Comparison of ENCODE assay signal across 21 cellular contexts in the genomic region with DNA sequence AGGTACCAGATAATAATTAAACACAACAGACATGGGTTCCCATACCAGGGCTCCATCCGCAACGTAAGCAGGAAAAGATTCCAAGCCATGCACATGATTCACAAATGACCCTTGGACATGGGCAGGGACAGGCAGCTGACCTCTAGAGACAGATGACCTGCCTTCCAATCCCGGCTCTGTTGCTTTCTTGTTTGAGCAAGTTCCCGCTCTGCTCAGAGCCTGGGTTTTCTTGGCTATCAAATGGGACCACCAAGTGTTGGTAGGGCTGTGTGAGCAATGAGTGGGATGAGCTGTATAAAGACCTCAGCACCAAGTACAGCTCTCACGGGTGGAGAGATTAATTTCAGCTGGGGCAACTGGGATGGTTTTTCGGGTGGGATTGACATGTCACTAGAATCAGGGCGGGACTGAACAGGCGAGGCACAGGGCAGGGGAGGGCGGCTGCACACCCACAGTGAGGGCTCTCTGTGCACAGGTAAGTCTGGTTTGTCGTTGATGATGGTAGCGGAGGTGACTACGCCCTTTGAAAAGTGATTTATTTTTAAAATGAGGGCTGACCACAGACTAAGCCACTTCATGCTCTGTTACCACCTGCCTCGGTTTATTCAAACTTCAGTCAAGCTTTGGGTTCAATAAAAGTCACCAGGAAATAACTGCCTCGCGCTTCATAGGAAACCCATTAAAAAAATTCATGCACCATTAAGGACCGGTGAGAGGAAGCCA. TPM values are rescaled to one million over a fixed set of nuclear protein-coding genes. Genes with fewer than 3 reads are reported as not detected.
DNase-seq lines count a peak whose midpoint lies in the region; ATAC-seq lines count a peak whose summit lies in the region.
"Had no signal": no experiment of that assay in that cellular context is flagged by ENCODE, and none has a peak within 500 bp of the region (broad histone marks: within the 10 kb centered on the region; RNA-seq: fewer than 3 reads in every experiment).

No MANE protein-coding gene starts in this region.

- peak; percentile 72 for ATAC-seq in esophagus mucosa
- ATAC-seq in HG03045 (IDR thresholded peaks at IDR 0.05; ENCODE audit: unreplicated experiment), result no peak
- ATAC-seq: natural killer cell treated with Interleukin-12 subunit alpha and Interleukin-12 subunit beta and Interleukin-15 and Interleukin-18, amount 100 ng/mL, for 72 hours; stimulated activated naive CD8-positive, alpha-beta T cell treated with anti-CD3 and anti-CD28 coated beads, Interleukin-15, Interleukin-2, amounts not matched to agents 100 U/mL and 50 U/mL, for 24 hours had no signal

- no peaks in the 10 kb centered on the region for H3K27me3 ChIP-seq in BLaER1 treated with 17β-estradiol and CSF1 and Interleukin-3, amounts not matched to agents 10 nM and 100 nM

- H3K27ac Mint-ChIP-seq in IgD-negative memory B cell, result peak overlapping the region in 2 of 3 donors; percentile 28 to 40
- H3K27ac Mint-ChIP-seq: activated naive CD8-positive, alpha-beta T cell treated with anti-CD3 and anti-CD28 coated beads, Interleukin-2, amount 10 ng/mL, durations not matched to agents 7 days and 5 days; progenitor cell of endocrine pancreas had no signal

- no peak overlapping the region for H3K4me3 ChIP-seq in BLaER1 treated with 17β-estradiol and CSF1 and Interleukin-3, amounts not matched to agents 10 nM and 100 nM

- peaks cover 28% of the 10 kb centered on the region for H3K27me3 Mint-ChIP-seq in IgD-negative memory B cell
- H3K27me3 Mint-ChIP-seq: progenitor cell of endocrine pancreas had no signal

- peaks cover 3 to 18% (median 17%) of the 10 kb centered on the region in 3 donors for H3K4me1 Mint-ChIP-seq in IgD-negative memory B cell

- no peak overlapping the region for H3K4me3 Mint-ChIP-seq in IgD-negative memory B cell
- H3K4me3 Mint-ChIP-seq: activated naive CD8-positive, alpha-beta T cell treated with anti-CD3 and anti-CD28 coated beads, Interleukin-2, amount 10 ng/mL, durations not matched to agents 7 days and 5 days; natural killer cell treated with Interleukin-12 subunit alpha and Interleukin-12 subunit beta and Interleukin-15 and Interleukin-18, amount 100 ng/mL, for 72 hours had no signal

- H3K36me3 Mint-ChIP-seq in IgD-negative memory B cell, result no peaks in the 10 kb centered on the region
- H3K36me3 Mint-ChIP-seq: activated naive CD8-positive, alpha-beta T cell treated with anti-CD3 and anti-CD28 coated beads, Interleukin-2, amount 10 ng/mL, durations not matched to agents 7 days and 5 days; natural killer cell treated with Interleukin-12 subunit alpha and Interleukin-12 subunit beta and Interleukin-15 and Interleukin-18, amount 100 ng/mL, for 72 hours had no signal

- no peaks in the 10 kb centered on the region for H4K20me1 ChIP-seq in BLaER1 treated with 17β-estradiol and CSF1 and Interleukin-3, amounts not matched to agents 10 nM and 100 nM

- DNase-seq in renal cortical epithelial cell (ENCODE audit: low read depth) (peak; percentile 73), NCI-H69 (lab: John Stamatoyannopoulos, UW) (no peak), ureter (ENCODE audit: low spot score) (no peak), A172 (ENCODE audit: low spot score) (no peak)
- DNase-seq: activated CD4-positive, alpha-beta T cell treated with anti-CD3 and anti-CD28 coated beads, Interleukin-2, amount 50 U/mL, for 4 hours; activated naive CD8-positive, alpha-beta T cell treated with anti-CD3 and anti-CD28 coated beads, Interleukin-2, amount 10 ng/mL, durations not matched to agents 7 days and 5 days; dermis blood vessel endothelial cell; erythroblast; GDM1; Karpas-422; mammary epithelial cell; NCI-H1105 treated with DMSO at 0.1 percent for 48 hours; NCI-H2171; NCI-H748 treated with DMSO at 0.1 percent for 48 hours; stimulated activated naive CD8-positive, alpha-beta T cell treated with anti-CD3 and anti-CD28 coated beads, Interleukin-15, Interleukin-2, amounts not matched to agents 100 U/mL and 50 U/mL, for 24 hours had no signal

- peak overlapping the region in 8 of 11 experiments; percentile 2 to 49 (median 21); a peak in 8 of 22 replicates for H3K4me2 ChIP-seq in BLaER1 treated with 17β-estradiol and CSF1 and Interleukin-3, amounts not matched to agents 10 nM and 100 nM

- H3K36me3 ChIP-seq in BLaER1 treated with 17β-estradiol and CSF1 and Interleukin-3, amounts not matched to agents 10 nM and 100 nM, result no peaks in the 10 kb centered on the region

- H3K9me3 Mint-ChIP-seq in IgD-negative memory B cell, result no peaks in the 10 kb centered on the region
- H3K9me3 Mint-ChIP-seq: activated naive CD8-positive, alpha-beta T cell treated with anti-CD3 and anti-CD28 coated beads, Interleukin-2, amount 10 ng/mL, durations not matched to agents 7 days and 5 days; natural killer cell treated with Interleukin-12 subunit alpha and Interleukin-12 subunit beta and Interleukin-15 and Interleukin-18, amount 100 ng/mL, for 72 hours had no signal

- 0 out of 22 replicates have a peak, but pooled peaks cover 0 to under 1% (median 0%) of the 10 kb centered on the region in 11 experiments for H3K9me3 ChIP-seq in BLaER1 treated with 17β-estradiol and CSF1 and Interleukin-3, amounts not matched to agents 10 nM and 100 nM (replicated peaks in 1 of 11)

- H3K9ac ChIP-seq in BLaER1 treated with 17β-estradiol and CSF1 and Interleukin-3, amounts not matched to agents 10 nM and 100 nM, result no peak overlapping the region

- peaks cover 32 to 43% (median 38%) of the 10 kb centered on the region in 10 experiments for H3K4me1 ChIP-seq in BLaER1 treated with 17β-estradiol and CSF1 and Interleukin-3, amounts not matched to agents 10 nM and 100 nM

- no peak overlapping the region for H3K27ac ChIP-seq in BLaER1 treated with 17β-estradiol and CSF1 and Interleukin-3, amounts not matched to agents 10 nM and 100 nM

RNA-seq across cellular contexts. Expression of a gene that starts 57.5 kb away (rescaled TPM):
- polyA plus RNA-seq in IgD-negative memory B cell, result 1.5 TPM
- total RNA-seq in esophagus mucosa (70.2 TPM), renal cortical epithelial cell (34.0 and 42.0 TPM in 2 replicates), ureter (15.0 TPM)
- total RNA-seq in A172 (2014; rRNA removed; shearing (Covaris generic)), result 6.3 and 7.1 TPM in 2 replicates
